Comparison of ENCODE assay signal across 9 cellular contexts in genomic region chr6:152380993-152381898, GRCh38.
DNase-seq lines count a peak whose midpoint lies in the region; ATAC-seq and TF ChIP-seq lines count a peak whose summit lies in the region.
"Had no signal": no experiment of that assay in that cellular context is flagged by ENCODE, and none has a peak within 500 bp of the region (broad histone marks: within the 10 kb centered on the region; RNA-seq: fewer than 3 reads in every experiment).

No MANE protein-coding gene starts in this region.

- intact Hi-C loops in Calu3 (cut with micrococcal nuclease; ENCODE audit: unreplicated experiment): loop anchor here (2.0 kb wide), 2 partner anchors 22 to 78 kb away; no protein-coding TSS in a partner anchor
- intact Hi-C loops in naive thymus-derived CD4-positive, alpha-beta T cell (cut with micrococcal nuclease): no loop called here

- TF ChIP-seq CTCF in Calu3 (IDR thresholded peaks at IDR 0.05; ENCODE audit: unreplicated experiment) (no peak), fibroblast of villous mesenchyme (IDR thresholded peaks at IDR 0.05; ENCODE audit: insufficient read depth, low read depth, low read length) (no peak)

- DNase-seq in Calu3 (peak; percentile 60), SK-N-MC (ENCODE audit: low read depth, low spot score) (no peak), fibroblast of villous mesenchyme (ENCODE audit: low read depth) (peak; percentile 95), NCI-H1048 (lab: John Stamatoyannopoulos, UW) (no peak)
- no peak for DNase-seq in naive thymus-derived CD4-positive, alpha-beta T cell
- no peak for DNase-seq in stimulated activated CD4-positive, alpha-beta T cell treated with anti-CD3 and anti-CD28 coated beads, Interleukin-15, amount 100 ng/mL, for 24 hours

- H3K4me3 Mint-ChIP-seq in Calu3 (ENCODE audit: low read depth, unreplicated experiment): peak overlapping the region; percentile 86
- no peak overlapping the region for H3K4me3 Mint-ChIP-seq in naive thymus-derived CD4-positive, alpha-beta T cell
- H3K4me3 Mint-ChIP-seq: dendritic cell treated with granulocyte-macrophage colony-stimulating factor and Interleukin-4, amounts not matched to agents 40 ng/mL and 50 ng/mL, for 4 days had no signal

- H3K27ac Mint-ChIP-seq in Calu3 (ENCODE audit: unreplicated experiment): peak overlapping the region; percentile 99
- H3K27ac Mint-ChIP-seq in naive thymus-derived CD4-positive, alpha-beta T cell: no peak overlapping the region
- H3K27ac Mint-ChIP-seq: dendritic cell treated with granulocyte-macrophage colony-stimulating factor and Interleukin-4, amounts not matched to agents 40 ng/mL and 50 ng/mL, for 4 days had no signal

- POLR2A ChIA-PET in naive thymus-derived CD4-positive, alpha-beta T cell (lab: Charles Lee): no interaction called here

- H3K9me3 ChIP-seq in SK-N-MC (ENCODE audit: low read depth, low read length) (no peaks in the 10 kb centered on the region), neuron (ENCODE audit: low read length) (no peaks in the 10 kb centered on the region)
- no peaks in the 10 kb centered on the region for H3K9me3 ChIP-seq in naive thymus-derived CD4-positive, alpha-beta T cell (ENCODE audit: control insufficient read depth in 2 of 3, low read length in 3 of 3)

- H3K27me3 ChIP-seq in neuron (ENCODE audit: insufficient read depth, low read length): peaks cover 2% of the 10 kb centered on the region
- no peaks in the 10 kb centered on the region for H3K27me3 ChIP-seq in naive thymus-derived CD4-positive, alpha-beta T cell (ENCODE audit: control insufficient read depth in 2 of 2, insufficient read depth in 2 of 2, low read length in 2 of 2)

- BruUV-seq in Calu3 (replicated peaks; lab: Mats Ljungman, UMichigan): no TSS peak

- peaks cover 29% of the 10 kb centered on the region for H3K4me1 Mint-ChIP-seq in Calu3 (ENCODE audit: low read depth, unreplicated experiment)
- H3K4me1 Mint-ChIP-seq in naive thymus-derived CD4-positive, alpha-beta T cell: peaks cover 0 to 4% (median 0%) of the 10 kb centered on the region in 7 donors

- CTCF ChIA-PET in Calu3 (lab: Charles Lee): interaction anchor here (1.2 kb wide), 1 partner anchor 24 kb away, joined by 3 read pairs; no protein-coding TSS in a partner anchor
- CTCF ChIA-PET in naive thymus-derived CD4-positive, alpha-beta T cell (lab: Charles Lee): no interaction called here

- H2AFZ ChIP-seq in neuron (ENCODE audit: low read depth, low read length): peak overlapping the region; percentile 90

- no peaks in the 10 kb centered on the region for H3K27me3 Mint-ChIP-seq in Calu3 (ENCODE audit: unreplicated experiment)
- peaks cover 8 to 21% (median 15%) of the 10 kb centered on the region in 5 donors for H3K27me3 Mint-ChIP-seq in naive thymus-derived CD4-positive, alpha-beta T cell
- H3K27me3 Mint-ChIP-seq: dendritic cell treated with granulocyte-macrophage colony-stimulating factor and Interleukin-4, amounts not matched to agents 40 ng/mL and 50 ng/mL, for 4 days had no signal

- H3K9ac ChIP-seq in SK-N-MC (ENCODE audit: insufficient read length): peak overlapping the region; percentile 86

- H3K27ac ChIP-seq in SK-N-MC: peak overlapping the region; percentile 93
- H3K27ac ChIP-seq in naive thymus-derived CD4-positive, alpha-beta T cell (ENCODE audit: low read depth, low read length): no peak overlapping the region

- no peaks in the 10 kb centered on the region for H3K9me3 Mint-ChIP-seq in Calu3 (ENCODE audit: low read depth, unreplicated experiment)
- H3K9me3 Mint-ChIP-seq in naive thymus-derived CD4-positive, alpha-beta T cell: no peaks in the 10 kb centered on the region
- H3K9me3 Mint-ChIP-seq: dendritic cell treated with granulocyte-macrophage colony-stimulating factor and Interleukin-4, amounts not matched to agents 40 ng/mL and 50 ng/mL, for 4 days had no signal

- no peak for ATAC-seq in naive thymus-derived CD4-positive, alpha-beta T cell
- ATAC-seq in HG03432 (IDR thresholded peaks at IDR 0.05; ENCODE audit: unreplicated experiment): no peak

- peaks cover 31% of the 10 kb centered on the region for H3K4me1 ChIP-seq in neuron (ENCODE audit: insufficient read depth, low read length)
- H3K4me1 ChIP-seq in naive thymus-derived CD4-positive, alpha-beta T cell (ENCODE audit: control insufficient read depth in 2 of 2, insufficient read depth in 2 of 2, low read length in 2 of 2): no peaks in the 10 kb centered on the region

- H3K36me3 Mint-ChIP-seq in Calu3 (ENCODE audit: insufficient read depth, unreplicated experiment): peaks cover 30% of the 10 kb centered on the region
- no peaks in the 10 kb centered on the region for H3K36me3 Mint-ChIP-seq in naive thymus-derived CD4-positive, alpha-beta T cell

- H3K4me3 ChIP-seq in SK-N-MC: peak overlapping the region; percentile 87
- peak overlapping the region; percentile 65 for H3K4me3 ChIP-seq in fibroblast of villous mesenchyme (ENCODE audit: low read depth, low read length)
- H3K4me3 ChIP-seq in neuron (ENCODE audit: low read length): peak overlapping the region; percentile 72
- no peak overlapping the region for H3K4me3 ChIP-seq in naive thymus-derived CD4-positive, alpha-beta T cell (ENCODE audit: low read length)

- H3K36me3 ChIP-seq in SK-N-MC (ENCODE audit: insufficient read depth, low read length) (peaks cover 4% of the 10 kb centered on the region; the same call in 1 of the 2 replicates), neuron (ENCODE audit: insufficient read depth, low read length) (no peaks in the 10 kb centered on the region)
- H3K36me3 ChIP-seq in naive thymus-derived CD4-positive, alpha-beta T cell (ENCODE audit: control insufficient read depth in 2 of 3, insufficient read depth in 3 of 3, low read length in 3 of 3): no peaks in the 10 kb centered on the region

Comparison
In these comparisons a context has a peak if more than half of its experiments do, and no peak if none do; other contexts are left out.
1. DNase-seq: peak in Calu3 (single experiment) and fibroblast of villous mesenchyme (single experiment); none in SK-N-MC (single experiment), NCI-H1048 (single experiment), naive thymus-derived CD4-positive, alpha-beta T cell (0 of 9) and stimulated activated CD4-positive, alpha-beta T cell treated with anti-CD3 and anti-CD28 coated beads, Interleukin-15, amount 100 ng/mL, for 24 hours (single experiment).